ENCODE assay signal across 8 cellular contexts in genomic region chr5:321233-321725, GRCh38. TPM values are rescaled to one million over a fixed set of nuclear protein-coding genes. Genes with fewer than 3 reads are reported as not detected.
DNase-seq lines count a peak whose midpoint lies in the region; ATAC-seq, FAIRE-seq and TF ChIP-seq lines count a peak whose summit lies in the region.

Gene AHRR, plus strand, starts transcription at chr5:321714. Its CDS starts 22,189 bp downstream, at chr5:343903.

- H3K36me3 ChIP-seq in CD4-positive, alpha-beta memory T cell (ENCODE audit: insufficient read depth, low read length) = no peaks in the 10 kb centered on the region
- no peaks in the 10 kb centered on the region for H3K36me3 ChIP-seq in astrocyte (ENCODE audit: insufficient read depth, low read length)
- no peaks in the 10 kb centered on the region; the same call in 1 of the 2 replicates for H3K36me3 ChIP-seq in iPS DF 6.9 (ENCODE audit: control insufficient read depth, insufficient read depth, low read length)

- peak within 1 kb of the TSS; percentile 76 for H3K9ac ChIP-seq in astrocyte (ENCODE audit: low read length)

- peaks cover 31% of the 10 kb centered on the region for H4K20me1 ChIP-seq in astrocyte (ENCODE audit: insufficient read depth, low read length)

- no peaks in the 10 kb centered on the region for H3K27me3 ChIP-seq in CD4-positive, alpha-beta memory T cell (ENCODE audit: insufficient read depth, low read length)
- H3K27me3 ChIP-seq in astrocyte (ENCODE audit: insufficient read depth, low read length) = peaks cover 3% of the 10 kb centered on the region
- H3K27me3 ChIP-seq in iPS DF 6.9 (ENCODE audit: control insufficient read depth, insufficient read depth, low read length) = peaks cover 29% of the 10 kb centered on the region

- no peak for FAIRE-seq in astrocyte (lab: Jason Lieb, UNC)

- no peaks in the 10 kb centered on the region for H3K9me3 Mint-ChIP-seq in CD4-positive, alpha-beta memory T cell
- H3K9me3 Mint-ChIP-seq in astrocyte (ENCODE audit: unreplicated experiment) = no peaks in the 10 kb centered on the region

- TF ChIP-seq CTCF in astrocyte (IDR thresholded peaks at IDR 0.05; ENCODE audit: insufficient read depth, low read depth, low read length) = no peak

- H3K27ac Mint-ChIP-seq in CD4-positive, alpha-beta memory T cell = no peak within 1 kb of the TSS
- peak within 1 kb of the TSS; percentile 11 for H3K27ac Mint-ChIP-seq in astrocyte (ENCODE audit: unreplicated experiment)

- no peak within 1 kb of the TSS for H3K27ac ChIP-seq in CD4-positive, alpha-beta memory T cell (ENCODE audit: low read depth, low read length)
- H3K27ac ChIP-seq in astrocyte (ENCODE audit: low read depth, low read length) (peak within 1 kb of the TSS; percentile 58), iPS DF 6.9 (ENCODE audit: low read length) (no peak within 1 kb of the TSS), skin epidermis (peak within 1 kb of the TSS in 18 of 21 experiments; percentile 24 to 88 (median 64))

- intact Hi-C loops in CD4-positive, alpha-beta memory T cell (cut with micrococcal nuclease) = no loop called here

- H3K36me3 Mint-ChIP-seq in CD4-positive, alpha-beta memory T cell = peaks cover 0 to 5% of the 10 kb centered on the region in 2 donors
- peaks cover 3% of the 10 kb centered on the region for H3K36me3 Mint-ChIP-seq in astrocyte (ENCODE audit: low read depth, unreplicated experiment)

- peak within 1 kb of the TSS; percentile 83 for H3K4me2 ChIP-seq in astrocyte (ENCODE audit: low read length)

- H3K27me3 Mint-ChIP-seq in CD4-positive, alpha-beta memory T cell = peaks cover 18 to 24% of the 10 kb centered on the region in 2 donors
- peaks cover 7% of the 10 kb centered on the region for H3K27me3 Mint-ChIP-seq in astrocyte (ENCODE audit: low read depth, unreplicated experiment)

- CTCF ChIA-PET in CD4-positive, alpha-beta memory T cell (lab: Charles Lee; ENCODE audit: partially characterized antibody) = no interaction called here

- H3K4me1 Mint-ChIP-seq in CD4-positive, alpha-beta memory T cell = peaks cover 0 to 15% (median 5%) of the 10 kb centered on the region in 4 donors
- H3K4me1 Mint-ChIP-seq in astrocyte (ENCODE audit: low read depth, unreplicated experiment) = peaks cover 2% of the 10 kb centered on the region

- H3K9me3 ChIP-seq in CD4-positive, alpha-beta memory T cell (ENCODE audit: control insufficient read depth in 1 of 2, low read length in 2 of 2) = no peaks in the 10 kb centered on the region
- no peaks in the 10 kb centered on the region for H3K9me3 ChIP-seq in astrocyte (ENCODE audit: insufficient read depth, low read depth, low read length)
- H3K9me3 ChIP-seq in iPS DF 6.9 (ENCODE audit: control insufficient read depth, insufficient read depth, low read length) = no peaks in the 10 kb centered on the region

- ATAC-seq in GM19035 (IDR thresholded peaks at IDR 0.05; ENCODE audit: unreplicated experiment) (peak; percentile 57), HG03135 (IDR thresholded peaks at IDR 0.05; ENCODE audit: unreplicated experiment) (peak; percentile 53)

- POLR2A ChIA-PET in CD4-positive, alpha-beta memory T cell (lab: Charles Lee; ENCODE audit: partially characterized antibody) = no interaction called here

- H3K4me1 ChIP-seq in CD4-positive, alpha-beta memory T cell (ENCODE audit: insufficient read depth, low read length) = peaks cover 17% of the 10 kb centered on the region
- H3K4me1 ChIP-seq in astrocyte (ENCODE audit: insufficient read depth, low read length) (peaks cover 40% of the 10 kb centered on the region), iPS DF 6.9 (ENCODE audit: control insufficient read depth, insufficient read depth, low read length) (peaks cover 6% of the 10 kb centered on the region)

- H2AFZ ChIP-seq in astrocyte (ENCODE audit: low read depth, low read length) = peak within 1 kb of the TSS; percentile 73

- H3K4me3 Mint-ChIP-seq in CD4-positive, alpha-beta memory T cell = peak within 1 kb of the TSS; percentile 39 to 80 (median 68)
- H3K4me3 Mint-ChIP-seq in astrocyte (ENCODE audit: unreplicated experiment) = peak within 1 kb of the TSS; percentile 81

- peaks cover 41% of the 10 kb centered on the region for H3K79me2 ChIP-seq in astrocyte (ENCODE audit: insufficient read depth, low read length)

- no peak for DNase-seq in CD4-positive, alpha-beta memory T cell
- DNase-seq in OCI-M1 (lab: John Stamatoyannopoulos, UW) = peak; percentile 82
- DNase-seq in astrocyte (ENCODE audit: low read depth) = peak; percentile 22
- no peak for DNase-seq in iPS DF 6.9 (ENCODE audit: low read depth, low spot score)
- no peak for DNase-seq in NCI-H446 treated with DMSO at 0.1 percent for 48 hours (lab: John Stamatoyannopoulos, UW)

- H3K4me3 ChIP-seq in CD4-positive, alpha-beta memory T cell (ENCODE audit: low read length in 2 of 2) = no peak within 1 kb of the TSS
- H3K4me3 ChIP-seq in astrocyte (ENCODE audit: insufficient read depth, low read depth, low read length) (peak within 1 kb of the TSS; percentile 70), iPS DF 6.9 (ENCODE audit: low read length) (peak within 1 kb of the TSS; percentile 56; the same call in 1 of the 2 replicates), skin epidermis (peak within 1 kb of the TSS; percentile 36 to 52 (median 47))

- no CpG with 5 or more reads among the region's 51 CpGs for WGBS in iPS DF 6.9 (ENCODE audit: insufficient coverage, insufficient read length)

RNA-seq across cellular contexts. Expression of gene AHRR, which starts in this region (rescaled TPM):
- total RNA-seq in CD4-positive, alpha-beta memory T cell = 1 to 10 TPM; 1.2 to 2.7 TPM
- polyA plus RNA-seq in CD4-positive, alpha-beta memory T cell = under 1 TPM; 0.23 to 0.32 TPM
- 8.6 and 10.5 TPM in 2 replicates for total RNA-seq in astrocyte

Comparison
In these comparisons a context has a peak if more than half of its experiments do, and no peak if none do; other contexts are left out.
1. DNase-seq: peak in OCI-M1 (single experiment) and astrocyte (single experiment); none in CD4-positive, alpha-beta memory T cell (0 of 5), iPS DF 6.9 (single experiment) and NCI-H446 treated with DMSO at 0.1 percent for 48 hours (single experiment).
2. H3K27ac ChIP-seq: peak in astrocyte (single experiment) and skin epidermis (18 of 21); none in CD4-positive, alpha-beta memory T cell (single experiment) and iPS DF 6.9 (single experiment).
3. H3K4me3 ChIP-seq: peak in astrocyte (single experiment), iPS DF 6.9 (single experiment) and skin epidermis (7 of 7); none in CD4-positive, alpha-beta memory T cell (0 of 2).